Comparison of ENCODE assay signal across 27 cellular contexts in the genomic region with DNA sequence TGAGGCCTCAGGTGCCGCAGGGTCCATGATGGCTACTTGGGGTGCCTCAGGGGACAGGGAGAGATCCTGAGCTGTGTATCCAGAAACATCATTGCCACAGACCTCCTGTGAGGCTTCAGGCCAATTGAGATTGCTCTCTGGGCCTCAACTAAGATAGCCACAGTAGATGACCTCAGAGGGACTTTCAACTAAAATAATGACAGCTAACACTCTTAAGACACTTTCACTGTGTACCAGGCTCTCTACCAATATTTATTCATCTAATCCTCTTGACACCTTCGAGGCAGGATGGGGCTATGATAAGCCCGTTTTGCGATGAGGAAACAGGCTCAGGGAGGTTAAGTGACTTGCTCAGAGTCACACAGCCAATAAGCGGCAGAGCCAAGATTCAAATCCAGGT. TPM values are rescaled to one million over a fixed set of nuclear protein-coding genes. Genes with fewer than 3 reads are reported as not detected.
"Had no signal": no experiment of that assay in that cellular context is flagged by ENCODE, and none has a peak within 500 bp of the region (broad histone marks: within the 10 kb centered on the region; RNA-seq: fewer than 3 reads in every experiment).

No MANE protein-coding gene starts in this region.

- FAIRE-seq: urothelium cell line had no signal

- H3K9me3 Mint-ChIP-seq: stimulated activated effector memory CD8-positive, alpha-beta T cell treated with anti-CD3 and anti-CD28 coated beads, Interleukin-12 subunit alpha, Interleukin-12 subunit beta, amount 100 ng/mL, for 72 hours; stimulated activated memory B cell treated with anti-CD40 and anti-IgM and Interleukin-4, amounts not matched to agents 10 μg/mL and 1 μg/mL and 100 μg/mL, for 72 hours; stimulated activated naive B cell treated with anti-CD40 and anti-IgM and Interleukin-4, amounts not matched to agents 10 μg/mL and 1 μg/mL and 100 μg/mL, for 72 hours; stimulated activated naive CD8-positive, alpha-beta T cell treated with anti-CD3 and anti-CD28 coated beads, Interleukin-15, amount 100 ng/mL, for 72 hours; stimulated activated naive CD8-positive, alpha-beta T cell treated with anti-CD3 and anti-CD28 coated beads, Interleukin-15, Interleukin-2, amounts not matched to agents 100 ng/mL and 50 ng/mL, for 24 hours; type B pancreatic cell had no signal

- H3K4me3 ChIP-seq: stomach, suprapubic skin, testis, thoracic aorta, thyroid gland, tibial artery, tibial nerve, transverse colon, upper lobe of right lung, uterus, vagina had no signal

- H3K4me1 ChIP-seq: stomach, suprapubic skin, thyroid gland, tibial artery, tibial nerve, upper lobe of right lung, uterus, vagina had no signal

- H3K36me3 Mint-ChIP-seq: stimulated activated effector memory CD8-positive, alpha-beta T cell treated with anti-CD3 and anti-CD28 coated beads, Interleukin-12 subunit alpha, Interleukin-12 subunit beta, amount 100 ng/mL, for 72 hours; stimulated activated memory B cell treated with anti-CD40 and anti-IgM and Interleukin-4, amounts not matched to agents 10 μg/mL and 1 μg/mL and 100 μg/mL, for 72 hours; stimulated activated naive B cell treated with anti-CD40 and anti-IgM and Interleukin-4, amounts not matched to agents 10 μg/mL and 1 μg/mL and 100 μg/mL, for 72 hours; type B pancreatic cell had no signal

- H3K4me1 Mint-ChIP-seq: stimulated activated effector memory CD8-positive, alpha-beta T cell treated with anti-CD3 and anti-CD28 coated beads, Interleukin-12 subunit alpha, Interleukin-12 subunit beta, amount 100 ng/mL, for 72 hours; stimulated activated memory B cell treated with anti-CD40 and anti-IgM and Interleukin-4, amounts not matched to agents 10 μg/mL and 1 μg/mL and 100 μg/mL, for 72 hours; stimulated activated naive B cell treated with anti-CD40 and anti-IgM and Interleukin-4, amounts not matched to agents 10 μg/mL and 1 μg/mL and 100 μg/mL, for 72 hours; stimulated activated naive CD8-positive, alpha-beta T cell treated with anti-CD3 and anti-CD28 coated beads, Interleukin-15, amount 100 ng/mL, for 72 hours had no signal

- H3K27me3 ChIP-seq: testis, thyroid gland, uterus, vagina had no signal

- H3K27ac ChIP-seq: stomach, suprapubic skin, testis, thoracic aorta, thyroid gland, tibial artery, tibial nerve, transverse colon, upper lobe of right lung, uterus, vagina had no signal

- H3K27ac Mint-ChIP-seq: stimulated activated effector memory CD8-positive, alpha-beta T cell treated with anti-CD3 and anti-CD28 coated beads, Interleukin-12 subunit alpha, Interleukin-12 subunit beta, amount 100 ng/mL, for 72 hours; stimulated activated memory B cell treated with anti-CD40 and anti-IgM and Interleukin-4, amounts not matched to agents 10 μg/mL and 1 μg/mL and 100 μg/mL, for 72 hours; stimulated activated naive B cell treated with anti-CD40 and anti-IgM and Interleukin-4, amounts not matched to agents 10 μg/mL and 1 μg/mL and 100 μg/mL, for 72 hours; stimulated activated naive CD8-positive, alpha-beta T cell treated with anti-CD3 and anti-CD28 coated beads, Interleukin-15, Interleukin-2, amounts not matched to agents 100 ng/mL and 50 ng/mL, for 24 hours; type B pancreatic cell had no signal

- H3K36me3 ChIP-seq: stomach, suprapubic skin, thoracic aorta, thyroid gland, tibial artery, tibial nerve, transverse colon, upper lobe of right lung, uterus, vagina had no signal

- DNase-seq: stimulated activated CD4-positive, alpha-beta T cell treated with anti-CD3 and anti-CD28 coated beads, Interleukin-4, amount 100 ng/mL, for 1 hour; stimulated activated CD4-positive, alpha-beta T cell treated with anti-CD3 and anti-CD28 coated beads, Interleukin-4, amount 100 ng/mL, for 24 hours; stimulated activated CD4-positive, alpha-beta T cell treated with anti-CD3 and anti-CD28 coated beads, Interleukin-4, amount 100 ng/mL, for 4 hours; stimulated activated naive B cell treated with anti-CD40 and anti-IgM and Interleukin-4, amounts not matched to agents 10 μg/mL and 1 μg/mL and 100 μg/mL, for 72 hours; stimulated activated naive CD4-positive, alpha-beta T cell; stimulated activated naive CD4-positive, alpha-beta T cell treated with Interleukin-2 at 50 U/mL for 16 hours; stimulated activated naive CD8-positive, alpha-beta T cell treated with anti-CD3 and anti-CD28 coated beads, Interleukin-15, amount 100 ng/mL, for 72 hours; stomach; substantia nigra; testis; thyroid gland; tibial artery; transverse colon; trophoblast cell; upper lobe of right lung; uterus had no signal

- ATAC-seq: stimulated activated effector memory CD8-positive, alpha-beta T cell treated with anti-CD3 and anti-CD28 coated beads, Interleukin-12 subunit alpha, Interleukin-12 subunit beta, amount 100 ng/mL, for 72 hours; stimulated activated memory B cell treated with anti-CD40 and anti-IgM and Interleukin-4, amounts not matched to agents 10 μg/mL and 1 μg/mL and 100 μg/mL, for 72 hours; stimulated activated naive B cell treated with anti-CD40 and anti-IgM and Interleukin-4, amounts not matched to agents 10 μg/mL and 1 μg/mL and 100 μg/mL, for 72 hours; stimulated activated naive CD8-positive, alpha-beta T cell treated with anti-CD3 and anti-CD28 coated beads, Interleukin-15, amount 100 ng/mL, for 72 hours; stimulated activated naive CD8-positive, alpha-beta T cell treated with anti-CD3 and anti-CD28 coated beads, Interleukin-15, Interleukin-2, amounts not matched to agents 100 U/mL and 50 U/mL, for 24 hours; upper lobe of right lung had no signal

- H3K9me3 ChIP-seq: stomach, suprapubic skin, testis, thoracic aorta, thyroid gland, tibial artery, tibial nerve, transverse colon, upper lobe of right lung, uterus, vagina had no signal

- H3K4me3 Mint-ChIP-seq: stimulated activated effector memory CD8-positive, alpha-beta T cell treated with anti-CD3 and anti-CD28 coated beads, Interleukin-12 subunit alpha, Interleukin-12 subunit beta, amount 100 ng/mL, for 72 hours; stimulated activated memory B cell treated with anti-CD40 and anti-IgM and Interleukin-4, amounts not matched to agents 10 μg/mL and 1 μg/mL and 100 μg/mL, for 72 hours; stimulated activated naive B cell treated with anti-CD40 and anti-IgM and Interleukin-4, amounts not matched to agents 10 μg/mL and 1 μg/mL and 100 μg/mL, for 72 hours; stimulated activated naive CD8-positive, alpha-beta T cell treated with anti-CD3 and anti-CD28 coated beads, Interleukin-15, amount 100 ng/mL, for 72 hours; stimulated activated naive CD8-positive, alpha-beta T cell treated with anti-CD3 and anti-CD28 coated beads, Interleukin-15, Interleukin-2, amounts not matched to agents 100 ng/mL and 50 ng/mL, for 24 hours; type B pancreatic cell had no signal

RNA-seq across cellular contexts. Expression of a gene that starts 54.0 kb away (rescaled TPM):
- total RNA-seq: temporal lobe had no signal
